In the genomic region with DNA sequence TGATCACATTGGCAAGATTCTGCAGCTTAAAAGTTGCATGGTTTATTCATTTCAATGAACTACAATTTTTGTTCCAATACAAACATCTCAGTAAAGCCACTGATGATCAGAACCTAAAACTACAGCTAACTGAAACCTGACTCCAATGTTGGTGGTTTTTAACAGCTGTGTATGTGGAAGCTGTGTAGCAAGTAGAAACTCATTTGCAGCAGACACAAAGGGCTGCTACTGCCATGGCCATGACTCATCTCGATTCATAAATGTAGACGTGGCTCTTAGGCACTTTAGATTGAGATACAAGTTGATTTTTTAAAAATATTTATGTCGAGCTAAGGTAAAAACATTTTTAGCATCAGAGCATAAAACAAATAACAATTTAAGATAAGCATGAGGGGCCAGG, we compare ENCODE assay signal across 10 cellular contexts. TPM values are rescaled to one million over a fixed set of nuclear protein-coding genes. Genes with fewer than 3 reads are reported as not detected.
DNase-seq lines count a peak whose midpoint lies in the region; ATAC-seq and TF ChIP-seq lines count a peak whose summit lies in the region.
"Had no signal": no experiment of that assay in that cellular context is flagged by ENCODE, and none has a peak within 500 bp of the region (broad histone marks: within the 10 kb centered on the region; RNA-seq: fewer than 3 reads in every experiment).

No MANE protein-coding gene starts in this region.

- DNase-seq in Daoy (ENCODE audit: low read depth), result peak; percentile 85
- DNase-seq in NB4 (ENCODE audit: low read depth), result peak; percentile 11
- peak; percentile 97 for DNase-seq in fibroblast of peridontal ligament (ENCODE audit: extremely low read depth)
- no peak for DNase-seq in neural progenitor cell (ENCODE audit: low spot score)
- DNase-seq in activated gamma-delta T cell (lab: John Stamatoyannopoulos, UW), result no peak
- DNase-seq: left ventricle myocardium superior had no signal

- H3K27ac Mint-ChIP-seq in neural progenitor cell, result no peak overlapping the region

- no peak overlapping the region for H3K4me3 ChIP-seq in NB4 (ENCODE audit: low read depth, low read length)
- no peak overlapping the region for H3K4me3 ChIP-seq in neural progenitor cell
- H3K4me3 ChIP-seq: cardiac muscle cell had no signal

- H3K27me3 ChIP-seq in neural progenitor cell, result no peaks in the 10 kb centered on the region
- H3K27me3 ChIP-seq: cardiac muscle cell had no signal

- no peak overlapping the region for H3K4me3 Mint-ChIP-seq in neural progenitor cell

- H3K36me3 Mint-ChIP-seq in neural progenitor cell, result no peaks in the 10 kb centered on the region

- no peaks in the 10 kb centered on the region for H3K36me3 ChIP-seq in neural progenitor cell
- H3K36me3 ChIP-seq: cardiac muscle cell had no signal

- peaks cover 31% of the 10 kb centered on the region for H3K4me1 Mint-ChIP-seq in neural progenitor cell

- no peaks in the 10 kb centered on the region for H3K27me3 Mint-ChIP-seq in neural progenitor cell (ENCODE audit: insufficient read depth, low read depth)

- TF ChIP-seq POLR2A in NB4 (IDR thresholded peaks at IDR 0.05; ENCODE audit: extremely low read depth, insufficient read length), result no peak

- no peak overlapping the region for H2AFZ ChIP-seq in neural progenitor cell (replicated peaks)

- H3F3A ChIP-seq in neural progenitor cell (ENCODE audit: low read depth), result no peaks in the 10 kb centered on the region

- H3K9me3 Mint-ChIP-seq in neural progenitor cell, result peaks cover 4% of the 10 kb centered on the region

- H4K20me1 ChIP-seq in neural progenitor cell (ENCODE audit: low read depth), result no peaks in the 10 kb centered on the region

- H3K4me1 ChIP-seq in neural progenitor cell, result peaks cover 4% of the 10 kb centered on the region

- H3K9me3 ChIP-seq in neural progenitor cell (ENCODE audit: low read depth), result no peaks in the 10 kb centered on the region

- ATAC-seq in GM21786 (IDR thresholded peaks at IDR 0.05; ENCODE audit: unreplicated experiment) (peak; percentile 77), GM18517 (IDR thresholded peaks at IDR 0.05; ENCODE audit: unreplicated experiment) (no peak), HG02610 (IDR thresholded peaks at IDR 0.05; ENCODE audit: unreplicated experiment) (no peak)
- ATAC-seq: left ventricle myocardium superior had no signal

- no peak overlapping the region for H3K9ac ChIP-seq in neural progenitor cell

- no peak overlapping the region for H3K27ac ChIP-seq in neural progenitor cell
- H3K27ac ChIP-seq: cardiac muscle cell had no signal

- H3K79me2 ChIP-seq in neural progenitor cell (ENCODE audit: low read depth), result no peaks in the 10 kb centered on the region

- TF ChIP-seq CTCF in NB4 (IDR thresholded peaks at IDR 0.05; ENCODE audit: low read depth, low read length) (no peak), neural progenitor cell (IDR thresholded peaks at IDR 0.05) (no peak)

- no peak overlapping the region for H3K4me2 ChIP-seq in neural progenitor cell

RNA-seq across cellular contexts. Expression of a gene that starts 19.5 kb away (rescaled TPM):
- total RNA-seq in Daoy (2014; rRNA removed; shearing (Covaris generic)), result 49.7 and 87.2 TPM in 2 replicates
- 44.2 and 59.6 TPM in 2 replicates for total RNA-seq in neural progenitor cell (ENCODE audit: low replicate concordance)

Comparison
In these comparisons a context has a peak if more than half of its experiments do, and no peak if none do; other contexts are left out.
1. DNase-seq: peak in Daoy (single experiment), NB4 (single experiment) and fibroblast of peridontal ligament (single experiment); none in neural progenitor cell (single experiment) and activated gamma-delta T cell (single experiment).